In the genomic region with DNA sequence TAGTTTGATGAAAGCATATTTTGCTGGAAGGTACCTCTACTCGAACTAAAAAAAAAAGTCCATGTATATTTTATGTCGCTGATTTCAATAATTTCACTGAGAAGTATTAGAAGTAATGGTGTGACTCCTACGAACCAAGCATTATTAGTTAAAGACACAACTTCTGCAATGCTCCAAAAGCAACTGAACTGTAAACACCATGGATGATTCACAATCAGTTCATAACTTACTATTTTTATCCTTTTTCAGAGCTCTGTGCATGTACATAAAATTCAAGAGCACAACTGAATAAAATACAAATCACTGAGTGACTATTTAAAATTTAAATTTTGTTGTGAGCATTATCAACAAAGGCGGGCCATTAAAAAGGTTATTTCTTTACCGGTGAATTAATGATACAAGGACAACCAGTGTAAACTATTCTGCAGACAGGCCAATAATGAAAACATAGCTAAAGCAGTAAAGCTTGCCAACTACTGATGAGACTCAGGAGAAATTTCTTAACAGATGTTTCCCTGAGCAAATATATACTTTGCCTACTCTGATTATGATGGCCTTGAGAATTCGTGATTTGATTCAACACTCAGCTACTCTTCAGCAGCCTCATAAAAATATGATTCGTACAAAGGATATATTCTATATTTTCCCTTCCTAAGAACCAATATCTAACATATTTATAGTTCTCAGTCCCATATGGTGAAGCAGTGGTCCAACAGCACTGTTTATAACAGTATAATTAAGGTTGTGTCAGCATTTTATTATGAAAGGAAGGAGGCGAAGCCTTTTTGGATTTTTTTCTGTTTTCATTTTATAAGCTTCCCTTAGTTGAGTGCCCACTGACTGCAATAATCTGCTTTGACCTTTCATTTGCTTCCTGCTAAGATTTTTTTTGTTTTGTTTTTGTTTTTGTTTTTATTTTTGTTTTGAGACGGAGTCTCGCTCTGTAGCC, we compare ENCODE assay signal across 25 cellular contexts.
DNase-seq lines count a peak whose midpoint lies in the region; ATAC-seq, FAIRE-seq and TF ChIP-seq lines count a peak whose summit lies in the region.
"Had no signal": no experiment of that assay in that cellular context is flagged by ENCODE, and none has a peak within 500 bp of the region (broad histone marks: within the 10 kb centered on the region; RNA-seq: fewer than 3 reads in every experiment).

No MANE protein-coding gene starts in this region.

- no peak overlapping the region for H3K4me2 ChIP-seq in K562 (ENCODE audit: insufficient read depth, low read length)

- DNase-seq in AG08396 (ENCODE audit: low spot score) (peak; percentile 32), GM04503 (ENCODE audit: low read depth) (peak; percentile 20), K562 (ENCODE audit: extremely low read depth in 1 of 4, low spot score in 3 of 4) (no peak), KG1 (lab: John Stamatoyannopoulos, UW) (no peak), T-helper 17 cell (no peak), NCI-H2227 (lab: John Stamatoyannopoulos, UW; ENCODE audit: unreplicated experiment) (no peak)
- DNase-seq: activated CD8-positive, alpha-beta T cell treated with anti-CD3 and anti-CD28 coated beads, Interleukin-2, amount 10 ng/mL, durations not matched to agents 7 days and 5 days; activated naive CD4-positive, alpha-beta T cell treated with anti-CD3 and anti-CD28 coated beads, Interleukin-2, amount 10 ng/mL, durations not matched to agents 7 days and 5 days; activated T-cell treated with anti-CD3 and anti-CD28 coated beads, Interleukin-2, amount 50 U/mL, for 1 hour; aorta; cerebellar nuclear complex; effector CD8-positive, alpha-beta T cell; head of caudate nucleus; left ventricle myocardium inferior; MV-4-11; NCI-H1930; NCI-H510A; posterior cingulate gyrus; sigmoid colon; stimulated activated naive B cell treated with anti-CD40 and anti-IgM and Interleukin-4, amounts not matched to agents 10 μg/mL and 1 μg/mL and 100 μg/mL, for 72 hours had no signal

- no peaks in the 10 kb centered on the region for H3K27me3 ChIP-seq in K562 (ENCODE audit: control insufficient read depth in 2 of 2, insufficient read depth in 2 of 2, low read length in 2 of 2)
- H3K27me3 ChIP-seq: esophagus muscularis mucosa, sigmoid colon had no signal

- H3K4me3 ChIP-seq in K562, result no peak overlapping the region
- H3K4me3 ChIP-seq: esophagus muscularis mucosa, left ventricle myocardium inferior, sigmoid colon had no signal

- H3K27me3 Mint-ChIP-seq in T-helper 17 cell, result peaks cover 28% of the 10 kb centered on the region

- H3K27ac ChIP-seq in K562 (ENCODE audit: extremely low read depth, low read depth, low read length), result no peak overlapping the region
- H3K27ac ChIP-seq: esophagus muscularis mucosa, HL-60, left ventricle myocardium inferior, sigmoid colon had no signal

- H3K9me1 ChIP-seq in K562 (ENCODE audit: control insufficient read depth, insufficient read depth, low read length), result no peaks in the 10 kb centered on the region

- no peaks in the 10 kb centered on the region for H3K9me3 ChIP-seq in K562 (replicated peaks; ENCODE audit: control insufficient read depth, insufficient read depth, low read depth, low read length)
- no peaks in the 10 kb centered on the region for H3K9me3 ChIP-seq in T-helper 17 cell (ENCODE audit: control insufficient read depth, low read length, poor library complexity, severe bottlenecking)
- H3K9me3 ChIP-seq: esophagus muscularis mucosa, left ventricle myocardium inferior, sigmoid colon had no signal

- POLR2A ChIA-PET in K562 (lab: Yijun Ruan, JAX), result no interaction called here

- no TSS peak for BruUV-seq in K562 (replicated peaks; lab: Mats Ljungman, UMichigan)

- no peak overlapping the region for H2AFZ ChIP-seq in K562 (ENCODE audit: low read depth, low read length)

- H3K36me3 Mint-ChIP-seq in T-helper 17 cell (ENCODE audit: low read depth), result no peaks in the 10 kb centered on the region
- H3K36me3 Mint-ChIP-seq: stimulated activated naive B cell treated with anti-CD40 and anti-IgM and Interleukin-4, amounts not matched to agents 10 μg/mL and 1 μg/mL and 100 μg/mL, for 72 hours had no signal

- H3K27ac Mint-ChIP-seq in T-helper 17 cell, result no peak overlapping the region
- H3K27ac Mint-ChIP-seq: activated CD8-positive, alpha-beta T cell treated with anti-CD3 and anti-CD28 coated beads, Interleukin-2, amount 10 ng/mL, durations not matched to agents 7 days and 5 days; activated naive CD4-positive, alpha-beta T cell treated with anti-CD3 and anti-CD28 coated beads, Interleukin-2, amount 10 ng/mL, durations not matched to agents 7 days and 5 days; stimulated activated naive B cell treated with anti-CD40 and anti-IgM and Interleukin-4, amounts not matched to agents 10 μg/mL and 1 μg/mL and 100 μg/mL, for 72 hours had no signal

- no peaks in the 10 kb centered on the region for H3K4me1 ChIP-seq in K562 (replicated peaks in 1 of 2; ENCODE audit: control insufficient read depth in 2 of 2, insufficient read depth in 2 of 2, low read length in 2 of 2)
- H3K4me1 ChIP-seq: left ventricle myocardium inferior had no signal

- no peak for TF ChIP-seq RAD21 in K562 (CRISPR knock-in tag; conservative IDR thresholded peaks at IDR 0.05 in 1 of 2, IDR thresholded peaks at IDR 0.05 in 1 of 2)

- H3K9ac ChIP-seq in K562 (ENCODE audit: insufficient read depth in 1 of 2, low read depth in 2 of 2, low read length in 2 of 2), result no peak overlapping the region

- ATAC-seq in K562 (no peak), HG03280 (IDR thresholded peaks at IDR 0.05; ENCODE audit: unreplicated experiment) (no peak), T-helper 17 cell (no peak)
- ATAC-seq: activated CD4-positive, CD25-positive, alpha-beta regulatory T cell treated with anti-CD3 and anti-CD28 coated beads, Interleukin-2, amount 50 U/mL, for 24 hours; activated CD8-positive, alpha-beta T cell treated with anti-CD3 and anti-CD28 coated beads, Interleukin-2, amount 10 ng/mL, durations not matched to agents 7 days and 5 days; stimulated activated naive B cell treated with anti-CD40 and anti-IgM and Interleukin-4, amounts not matched to agents 10 μg/mL and 1 μg/mL and 100 μg/mL, for 72 hours had no signal

- no peaks in the 10 kb centered on the region for H3K36me3 ChIP-seq in K562 (ENCODE audit: control insufficient read depth, insufficient read depth, low read length)
- H3K36me3 ChIP-seq: esophagus muscularis mucosa, left ventricle myocardium inferior, sigmoid colon had no signal

- in situ Hi-C loops in K562 (cut with MboI), result no loop called here

- no peak for TF ChIP-seq POLR2A in K562 (conservative IDR thresholded peaks at IDR 0.05)

- TF ChIP-seq CTCF in K562 (IDR thresholded peaks at IDR 0.05 in 2 of 3, conservative IDR thresholded peaks at IDR 0.05 in 1 of 3; ENCODE audit: insufficient read depth in 2 of 3, low read depth in 1 of 3, low read length in 3 of 3), result no peak

- no peaks in the 10 kb centered on the region for H4K20me1 ChIP-seq in K562 (replicated peaks; ENCODE audit: control insufficient read depth, insufficient read depth, low read length)

- intact Hi-C loops in K562 (cut with micrococcal nuclease), result loop anchor here (10.0 kb wide), 1 partner anchor 872 kb away; no protein-coding TSS in a partner anchor

- FAIRE-seq in K562 (lab: Jason Lieb, UNC), result no peak
- peak; percentile 77 for FAIRE-seq in islet of Langerhans (lab: Jason Lieb, UNC)

- peaks cover 11% of the 10 kb centered on the region for H3K4me1 Mint-ChIP-seq in T-helper 17 cell

- H3K79me2 ChIP-seq in K562 (ENCODE audit: control insufficient read depth, insufficient read depth, low read length), result no peaks in the 10 kb centered on the region

- CTCF ChIA-PET in K562 (lab: Yijun Ruan, JAX; ENCODE audit: low intra/inter-chr PET ratio), result no interaction called here

- no peak overlapping the region for H3K4me3 Mint-ChIP-seq in T-helper 17 cell
- H3K4me3 Mint-ChIP-seq: activated CD8-positive, alpha-beta T cell treated with anti-CD3 and anti-CD28 coated beads, Interleukin-2, amount 10 ng/mL, durations not matched to agents 7 days and 5 days; activated naive CD4-positive, alpha-beta T cell treated with anti-CD3 and anti-CD28 coated beads, Interleukin-2, amount 10 ng/mL, durations not matched to agents 7 days and 5 days; stimulated activated naive B cell treated with anti-CD40 and anti-IgM and Interleukin-4, amounts not matched to agents 10 μg/mL and 1 μg/mL and 100 μg/mL, for 72 hours had no signal

- WGBS in K562 (ENCODE audit: insufficient coverage, low coverage, missing lambda C conversion rate), result 2% methylated on average over 10 of the region's 10 CpGs

- no peak for TF ChIP-seq EP300 in K562 (IDR thresholded peaks at IDR 0.05; ENCODE audit: low read length)

TF ChIP-seq in K562, 482 proteins besides CTCF, POLR2A, EP300 and RAD21 (continues in another document):
- TF ChIP-seq, protein P1, sequence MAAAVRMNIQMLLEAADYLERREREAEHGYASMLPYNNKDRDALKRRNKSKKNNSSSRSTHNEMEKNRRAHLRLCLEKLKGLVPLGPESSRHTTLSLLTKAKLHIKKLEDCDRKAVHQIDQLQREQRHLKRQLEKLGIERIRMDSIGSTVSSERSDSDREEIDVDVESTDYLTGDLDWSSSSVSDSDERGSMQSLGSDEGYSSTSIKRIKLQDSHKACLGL (CRISPR knock-in tag; IDR thresholded peaks at IDR 0.05; ENCODE audit: borderline replicate concordance, poor library complexity, severe bottlenecking), result no peak
- TF ChIP-seq ZFP1 (CRISPR knock-in tag; IDR thresholded peaks at IDR 0.05) (no peak), PML (IDR thresholded peaks at IDR 0.05; ENCODE audit: low read length) (no peak), SPI1 (IDR thresholded peaks at IDR 0.05; ENCODE audit: borderline replicate concordance, low read depth, low read length) (no peak), BRCA1 (IDR thresholded peaks at IDR 0.05) (no peak), BRCA1 (CRISPR knock-in tag; IDR thresholded peaks at IDR 0.05) (no peak), MAFG (tag; conservative IDR thresholded peaks at IDR 0.05) (peak; percentile 66), MAFK (IDR thresholded peaks at IDR 0.05; ENCODE audit: low read length) (peak; percentile 36; the same call in 1 of the 2 replicates), ZNF316 (IDR thresholded peaks at IDR 0.05) (peak; percentile 85), POLR3A (IDR thresholded peaks at IDR 0.05; ENCODE audit: borderline replicate concordance, extremely low read depth, insufficient read depth, insufficient read length) (no peak)
- TF ChIP-seq, protein P2, sequence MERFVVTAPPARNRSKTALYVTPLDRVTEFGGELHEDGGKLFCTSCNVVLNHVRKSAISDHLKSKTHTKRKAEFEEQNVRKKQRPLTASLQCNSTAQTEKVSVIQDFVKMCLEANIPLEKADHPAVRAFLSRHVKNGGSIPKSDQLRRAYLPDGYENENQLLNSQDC (CRISPR knock-in tag; IDR thresholded peaks at IDR 0.05), result no peak

Comparison
In these comparisons a context has a peak if more than half of its experiments do, and no peak if none do; other contexts are left out.
1. DNase-seq: peak in AG08396 (single experiment) and GM04503 (single experiment); none in K562 (0 of 4), KG1 (single experiment), T-helper 17 cell (0 of 3) and NCI-H2227 (single experiment).